In genomic region chr12:31465002-31465401, GRCh38 we compare ENCODE assay signal across 9 cellular contexts.
"Had no signal": no experiment of that assay in that cellular context is flagged by ENCODE, and none has a peak within 500 bp of the region (broad histone marks: within the 10 kb centered on the region; RNA-seq: fewer than 3 reads in every experiment).

No MANE protein-coding gene starts in this region.

- H3K4me3 ChIP-seq: GM23248, K562 had no signal

- H2AFZ ChIP-seq: GM23248 had no signal

- ATAC-seq: K562 had no signal

- H3K9ac ChIP-seq: GM23248 had no signal

- H3K27ac ChIP-seq: GM23248, HL-60 had no signal

- H3K4me3 Mint-ChIP-seq: H9 had no signal

- FAIRE-seq: H54, K562 had no signal

- DNase-seq: GM23248, GOT3, H9, HCEC 1CT, IMR-90, KG1 had no signal
